Comparison of ENCODE assay signal across 22 cellular contexts in genomic region chr6:160177220-160177619, GRCh38. TPM values are rescaled to one million over a fixed set of nuclear protein-coding genes. Genes with fewer than 3 reads are reported as not detected.
"Had no signal": no experiment of that assay in that cellular context is flagged by ENCODE, and none has a peak within 500 bp of the region (broad histone marks: within the 10 kb centered on the region; RNA-seq: fewer than 3 reads in every experiment).

No MANE protein-coding gene starts in this region.

- H3K36me3 Mint-ChIP-seq: activated naive CD8-positive, alpha-beta T cell treated with anti-CD3 and anti-CD28 coated beads for 36 hours; naive thymus-derived CD4-positive, alpha-beta T cell had no signal

- H3K4me3 ChIP-seq: esophagus squamous epithelium, heart right ventricle, lung had no signal

- H3K9me3 ChIP-seq: esophagus squamous epithelium, heart right ventricle had no signal

- H3K27me3 Mint-ChIP-seq: progenitor cell of endocrine pancreas had no signal

- DNase-seq: activated CD4-positive, alpha-beta T cell treated with anti-CD3 and anti-CD28 coated beads for 1 hour; activated CD4-positive, alpha-beta T cell treated with anti-CD3 and anti-CD28 coated beads, Interleukin-2, amount 50 U/mL, for 1 hour; activated CD8-positive, alpha-beta memory T cell treated with anti-CD3 and anti-CD28 coated beads for 24 hours; activated CD8-positive, alpha-beta memory T cell treated with anti-CD3 and anti-CD28 coated beads, Interleukin-2, amount 50 U/mL, for 4 hours; activated naive CD4-positive, alpha-beta T cell treated with Interleukin-2 at 50 U/mL for 16 hours; activated naive CD8-positive, alpha-beta T cell treated with anti-CD3 and anti-CD28 coated beads for 36 hours; activated T-cell treated with anti-CD3 and anti-CD28 coated beads, Interleukin-2, amount 50 U/mL, for 24 hours; esophagus squamous epithelium; heart right ventricle; islet precursor cell; naive thymus-derived CD4-positive, alpha-beta T cell; retina; stimulated activated CD4-positive, alpha-beta T cell treated with anti-CD3 and anti-CD28 coated beads, Interleukin-4, amount 100 ng/mL, for 24 hours; stimulated activated naive CD8-positive, alpha-beta T cell treated with anti-CD3 and anti-CD28 coated beads, Interleukin-15, Interleukin-2, amounts not matched to agents 100 U/mL and 50 U/mL, for 24 hours; T-helper 1 cell; T-helper 9 cell had no signal

- H3K4me1 ChIP-seq: esophagus squamous epithelium, heart right ventricle had no signal

- H3K4me1 Mint-ChIP-seq: activated naive CD8-positive, alpha-beta T cell treated with anti-CD3 and anti-CD28 coated beads for 36 hours; central memory CD8-positive, alpha-beta T cell; naive thymus-derived CD4-positive, alpha-beta T cell had no signal

- H3K9me3 Mint-ChIP-seq: activated naive CD8-positive, alpha-beta T cell treated with anti-CD3 and anti-CD28 coated beads for 36 hours; activated T-cell treated with anti-CD3 and anti-CD28 coated beads, Interleukin-2, amount 50 U/mL, for 24 hours; central memory CD8-positive, alpha-beta T cell; neural crest cell had no signal

- H3K27me3 ChIP-seq: esophagus squamous epithelium had no signal

- H3K36me3 ChIP-seq: esophagus squamous epithelium, heart right ventricle had no signal

- H3K4me3 Mint-ChIP-seq: activated naive CD8-positive, alpha-beta T cell treated with anti-CD3 and anti-CD28 coated beads for 36 hours; activated T-cell treated with anti-CD3 and anti-CD28 coated beads, Interleukin-2, amount 50 U/mL, for 24 hours; central memory CD8-positive, alpha-beta T cell; naive thymus-derived CD4-positive, alpha-beta T cell had no signal

- FAIRE-seq: astrocyte had no signal

- ATAC-seq: heart right ventricle; left lobe of liver; naive thymus-derived CD4-positive, alpha-beta T cell; stimulated activated naive CD8-positive, alpha-beta T cell treated with anti-CD3 and anti-CD28 coated beads, Interleukin-15, Interleukin-2, amounts not matched to agents 100 U/mL and 50 U/mL, for 24 hours had no signal

- H3K27ac Mint-ChIP-seq: activated naive CD8-positive, alpha-beta T cell treated with anti-CD3 and anti-CD28 coated beads for 36 hours; activated T-cell treated with anti-CD3 and anti-CD28 coated beads, Interleukin-2, amount 50 U/mL, for 24 hours; naive thymus-derived CD4-positive, alpha-beta T cell; progenitor cell of endocrine pancreas had no signal

- H3K27ac ChIP-seq: esophagus squamous epithelium, heart right ventricle had no signal

RNA-seq across cellular contexts. Expression of gene SLC22A1, which starts 55.6 kb away (rescaled TPM):
- polyA plus RNA-seq: naive thymus-derived CD4-positive, alpha-beta T cell had no signal
